In the genomic region with DNA sequence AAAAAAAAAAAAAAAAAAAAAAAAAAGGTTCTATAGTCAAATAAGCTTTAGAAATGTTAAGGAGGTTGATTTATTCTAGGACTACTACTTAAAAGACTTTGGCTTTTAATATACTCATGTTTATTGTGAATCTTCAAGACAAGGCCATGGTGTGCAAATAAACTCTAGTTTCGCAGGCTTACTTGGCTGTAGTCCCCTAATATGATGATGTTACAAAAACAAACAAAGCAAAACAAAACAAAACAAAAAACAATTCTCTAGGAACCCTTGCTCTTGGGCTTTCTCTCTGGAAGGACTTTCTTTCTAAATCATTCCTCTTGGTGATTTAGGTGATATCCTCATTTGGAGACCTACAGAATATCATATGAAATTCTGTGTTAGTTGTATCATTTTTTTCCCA, we compare ENCODE assay signal across 21 cellular contexts.
DNase-seq lines count a peak whose midpoint lies in the region; FAIRE-seq and TF ChIP-seq lines count a peak whose summit lies in the region.
"Had no signal": no experiment of that assay in that cellular context is flagged by ENCODE, and none has a peak within 500 bp of the region (broad histone marks: within the 10 kb centered on the region; RNA-seq: fewer than 3 reads in every experiment).

No MANE protein-coding gene starts in this region.

- H3K27ac ChIP-seq in PC-9 (peak overlapping the region; percentile 90), esophagus muscularis mucosa (replicated peaks in 1 of 4) (peak overlapping the region; percentile 32 to 48 (median 36)), rectal smooth muscle tissue (ENCODE audit: low read depth, low read length) (peak overlapping the region; percentile 16)
- H3K27ac ChIP-seq in effector memory CD4-positive, alpha-beta T cell (ENCODE audit: insufficient read depth, low read length, poor library complexity, severe bottlenecking), result no peak overlapping the region
- H3K27ac ChIP-seq: colonic mucosa, testis, VCaP had no signal

- no peaks in the 10 kb centered on the region for H3K27me3 ChIP-seq in PC-9 (ENCODE audit: insufficient read depth, low read depth)
- H3K27me3 ChIP-seq in esophagus muscularis mucosa, result no peaks in the 10 kb centered on the region
- no peaks in the 10 kb centered on the region for H3K27me3 ChIP-seq in rectal smooth muscle tissue (ENCODE audit: control insufficient read depth, insufficient read depth, low read length)
- H3K27me3 ChIP-seq in effector memory CD4-positive, alpha-beta T cell (replicated peaks; ENCODE audit: control insufficient read depth, insufficient read depth, low read length, poor library complexity, severe bottlenecking), result no peaks in the 10 kb centered on the region
- H3K27me3 ChIP-seq: colonic mucosa, testis had no signal

- H3K4me1 ChIP-seq in PC-9 (replicated peaks; ENCODE audit: insufficient read depth), result peaks cover 23% of the 10 kb centered on the region
- H3K4me1 ChIP-seq in esophagus muscularis mucosa, result peaks cover 14 to 42% (median 40%) of the 10 kb centered on the region in 4 donors
- H3K4me1 ChIP-seq in rectal smooth muscle tissue (ENCODE audit: control insufficient read depth, insufficient read depth, low read length), result peaks cover 29% of the 10 kb centered on the region
- H3K4me1 ChIP-seq in effector memory CD4-positive, alpha-beta T cell (ENCODE audit: control insufficient read depth, insufficient read depth, low read length, poor library complexity, severe bottlenecking), result no peaks in the 10 kb centered on the region
- H3K4me1 ChIP-seq: colonic mucosa, testis had no signal

- peaks cover 12% of the 10 kb centered on the region for H3K4me1 Mint-ChIP-seq in activated CD4-positive, alpha-beta T cell treated with anti-CD3 and anti-CD28 coated beads, Interleukin-2, amount 10 ng/mL, durations not matched to agents 7 days and 5 days

- intact Hi-C loops in PC-9 (cut with micrococcal nuclease; ENCODE audit: unreplicated experiment) (loop anchor here (1.0 to 2.0 kb wide), 5 partner anchors 28 to 135 kb away; no protein-coding TSS in a partner anchor), esophagus muscularis mucosa (cut with DNase I) (no loop called here)

- H3K4me3 Mint-ChIP-seq in activated CD4-positive, alpha-beta T cell treated with anti-CD3 and anti-CD28 coated beads, Interleukin-2, amount 10 ng/mL, durations not matched to agents 7 days and 5 days, result no peak overlapping the region
- H3K4me3 Mint-ChIP-seq: activated CD4-positive, alpha-beta memory T cell treated with anti-CD3 and anti-CD28 coated beads, Interleukin-2, amount 10 ng/mL, durations not matched to agents 7 days and 5 days; activated naive CD4-positive, alpha-beta T cell treated with anti-CD3 and anti-CD28 coated beads for 36 hours; T-helper 1 cell treated with Interleukin-12 subunit alpha and Interleukin-12 subunit beta and Interleukin-4 antibody, amounts not matched to agents 30 μg/mL and 1 μg/mL, for 36 hours had no signal

- no peak overlapping the region for H2AFZ ChIP-seq in PC-9

- BruUV-seq in PC-9 (replicated peaks; lab: Mats Ljungman, UMichigan), result no TSS peak

- peaks cover 17% of the 10 kb centered on the region; the same call in 1 of the 2 replicates for H3F3A ChIP-seq in PC-9 (ENCODE audit: insufficient read depth, low read depth)

- CTCF ChIA-PET in PC-9 (lab: Charles Lee), result interaction anchor here (0.7 kb wide), 1 partner anchor 40 kb away, joined by 5 read pairs; no protein-coding TSS in a partner anchor
- CTCF ChIA-PET in activated CD4-positive, alpha-beta T cell treated with anti-CD3 and anti-CD28 coated beads, Interleukin-2, amount 10 ng/mL, durations not matched to agents 7 days and 5 days (lab: Charles Lee), result no interaction called here

- DNase-seq in DMS79 treated with DMSO at 0.1 percent for 48 hours (lab: John Stamatoyannopoulos, UW) (peak; percentile 73), PC-9 (no peak), esophagus muscularis mucosa (ENCODE audit: extremely low spot score) (no peak), hippocampal formation (lab: John Stamatoyannopoulos, UW) (no peak), urothelium cell line (ENCODE audit: low spot score) (no peak)
- no peak for DNase-seq in effector memory CD4-positive, alpha-beta T cell
- DNase-seq in activated CD4-positive, alpha-beta T cell treated with anti-CD3 and anti-CD28 coated beads, Interleukin-2, amount 10 ng/mL, durations not matched to agents 7 days and 5 days, result no peak
- DNase-seq: activated CD4-positive, alpha-beta memory T cell treated with anti-CD3 and anti-CD28 coated beads, Interleukin-2, amount 10 ng/mL, durations not matched to agents 7 days and 5 days; activated naive CD4-positive, alpha-beta T cell treated with anti-CD3 and anti-CD28 coated beads for 36 hours; activated T-cell treated with anti-CD3 and anti-CD28 coated beads, Interleukin-2, amount 50 U/mL, for 1 hour; NCI-H1092; NCI-H2081 treated with DMSO at 0.1 percent for 48 hours; NCI-H524 treated with DMSO at 0.1 percent for 48 hours; stimulated activated CD4-positive, alpha-beta T cell treated with anti-CD3 and anti-CD28 coated beads, Interleukin-15, amount 100 ng/mL, for 24 hours had no signal

- 0 out of 2 replicates have a peak, but pooled peaks cover 6% of the 10 kb centered on the region for H3K9me3 ChIP-seq in PC-9 (ENCODE audit: insufficient read depth, low read depth)
- no peaks in the 10 kb centered on the region for H3K9me3 ChIP-seq in esophagus muscularis mucosa
- H3K9me3 ChIP-seq in effector memory CD4-positive, alpha-beta T cell (ENCODE audit: control insufficient read depth, low read length), result no peaks in the 10 kb centered on the region
- H3K9me3 ChIP-seq: colonic mucosa, testis had no signal

- H3K9me3 Mint-ChIP-seq in activated CD4-positive, alpha-beta T cell treated with anti-CD3 and anti-CD28 coated beads, Interleukin-2, amount 10 ng/mL, durations not matched to agents 7 days and 5 days, result no peaks in the 10 kb centered on the region
- H3K9me3 Mint-ChIP-seq: activated CD4-positive, alpha-beta memory T cell treated with anti-CD3 and anti-CD28 coated beads, Interleukin-2, amount 10 ng/mL, durations not matched to agents 7 days and 5 days; T-helper 1 cell treated with Interleukin-12 subunit alpha and Interleukin-12 subunit beta and Interleukin-4 antibody, amounts not matched to agents 30 μg/mL and 1 μg/mL, for 36 hours had no signal

- no peaks in the 10 kb centered on the region for H3K27me3 Mint-ChIP-seq in activated CD4-positive, alpha-beta T cell treated with anti-CD3 and anti-CD28 coated beads, Interleukin-2, amount 10 ng/mL, durations not matched to agents 7 days and 5 days
- H3K27me3 Mint-ChIP-seq: activated CD4-positive, alpha-beta memory T cell treated with anti-CD3 and anti-CD28 coated beads, Interleukin-2, amount 10 ng/mL, durations not matched to agents 7 days and 5 days had no signal

- H3K79me2 ChIP-seq in PC-9 (ENCODE audit: low read depth), result peaks cover 3% of the 10 kb centered on the region; the same call in 1 of the 2 replicates

- 0 out of 2 replicates have a peak, but pooled peaks cover 5% of the 10 kb centered on the region for H3K36me3 ChIP-seq in PC-9 (ENCODE audit: low read depth)
- no peaks in the 10 kb centered on the region for H3K36me3 ChIP-seq in esophagus muscularis mucosa
- H3K36me3 ChIP-seq in rectal smooth muscle tissue (ENCODE audit: control insufficient read depth, insufficient read depth, low read length), result no peaks in the 10 kb centered on the region
- H3K36me3 ChIP-seq in effector memory CD4-positive, alpha-beta T cell (ENCODE audit: control insufficient read depth, insufficient read depth, low read length), result peaks cover 6% of the 10 kb centered on the region
- H3K36me3 ChIP-seq: colonic mucosa had no signal

- TF ChIP-seq POLR2A in esophagus muscularis mucosa (IDR thresholded peaks at IDR 0.05; ENCODE audit: low read depth), result no peak

- WGBS in esophagus muscularis mucosa, result 97% methylated on average over 1 of the region's 1 CpG

- peak overlapping the region; percentile 60 for H3K4me2 ChIP-seq in PC-9

- H3K4me3 ChIP-seq in PC-9, result peak overlapping the region; percentile 12; the same call in 1 of the 2 replicates
- no peak overlapping the region for H3K4me3 ChIP-seq in esophagus muscularis mucosa
- no peak overlapping the region for H3K4me3 ChIP-seq in rectal smooth muscle tissue (ENCODE audit: low read length)
- H3K4me3 ChIP-seq in effector memory CD4-positive, alpha-beta T cell (ENCODE audit: insufficient read depth, low read depth, low read length, poor library complexity, severe bottlenecking), result no peak overlapping the region
- H3K4me3 ChIP-seq: colonic mucosa, testis had no signal

- FAIRE-seq in urothelium cell line (lab: Jason Lieb, UNC), result no peak
- FAIRE-seq: frontal cortex, GM18507 had no signal

- no peak overlapping the region for H3K9ac ChIP-seq in rectal smooth muscle tissue (ENCODE audit: low read length)

- H3K27ac Mint-ChIP-seq in activated CD4-positive, alpha-beta T cell treated with anti-CD3 and anti-CD28 coated beads, Interleukin-2, amount 10 ng/mL, durations not matched to agents 7 days and 5 days, result no peak overlapping the region
- H3K27ac Mint-ChIP-seq: activated CD4-positive, alpha-beta memory T cell treated with anti-CD3 and anti-CD28 coated beads, Interleukin-2, amount 10 ng/mL, durations not matched to agents 7 days and 5 days; activated naive CD4-positive, alpha-beta T cell treated with anti-CD3 and anti-CD28 coated beads for 36 hours; T-helper 1 cell treated with Interleukin-12 subunit alpha and Interleukin-12 subunit beta and Interleukin-4 antibody, amounts not matched to agents 30 μg/mL and 1 μg/mL, for 36 hours had no signal

- H3K9me2 ChIP-seq in PC-9 (ENCODE audit: insufficient read depth), result no peaks in the 10 kb centered on the region

- H3K36me3 Mint-ChIP-seq in activated CD4-positive, alpha-beta T cell treated with anti-CD3 and anti-CD28 coated beads, Interleukin-2, amount 10 ng/mL, durations not matched to agents 7 days and 5 days (ENCODE audit: low read depth), result no peaks in the 10 kb centered on the region

- POLR2A ChIA-PET in PC-9 (lab: Charles Lee; ENCODE audit: unreplicated experiment), result no interaction called here
- POLR2A ChIA-PET in activated CD4-positive, alpha-beta T cell treated with anti-CD3 and anti-CD28 coated beads, Interleukin-2, amount 10 ng/mL, durations not matched to agents 7 days and 5 days (lab: Charles Lee), result no interaction called here

- no peak for TF ChIP-seq EP300 in esophagus muscularis mucosa (IDR thresholded peaks at IDR 0.05)

- no peaks in the 10 kb centered on the region for H4K20me1 ChIP-seq in PC-9 (ENCODE audit: insufficient read depth)

- TF ChIP-seq CTCF in PC-9 (conservative IDR thresholded peaks at IDR 0.05) (no peak), esophagus muscularis mucosa (IDR thresholded peaks at IDR 0.05) (no peak)
